1 cellular context compared by ENCODE assay signal in the genomic region with DNA sequence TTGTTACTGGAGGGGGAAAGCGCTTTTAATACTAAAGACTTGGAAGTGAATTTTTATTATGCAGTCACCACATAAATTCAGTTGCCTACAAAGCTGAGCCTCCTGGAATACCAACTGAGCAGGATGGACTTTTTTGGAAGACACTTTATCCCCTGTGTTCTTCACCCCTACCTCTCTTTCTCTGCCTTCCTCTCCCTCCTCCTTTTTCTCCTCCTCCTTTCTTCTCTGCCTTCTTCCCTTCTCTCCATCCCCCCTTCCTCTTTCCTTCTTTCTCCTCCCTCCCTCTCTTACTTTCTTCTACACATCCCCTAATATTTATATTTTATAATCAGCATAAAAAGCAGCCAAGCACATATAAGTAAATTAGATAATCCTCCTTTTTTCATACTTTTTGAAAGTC.
TF ChIP-seq lines count a peak whose summit lies in the region.

No MANE protein-coding gene starts in this region.

TF ChIP-seq in HEK293, 187 proteins besides CTCF, POLR2A, EP300 and RAD21:
- peak; percentile 75 for TF ChIP-seq PRDM1 (tag by site-specific recombination; IDR thresholded peaks at IDR 0.05)
- TF ChIP-seq ZNF366 (tag by site-specific recombination; conservative IDR thresholded peaks at IDR 0.05), result peak; percentile 64
- TF ChIP-seq ZNF843 (tag by site-specific recombination; IDR thresholded peaks at IDR 0.05), result no peak
